8 cellular contexts compared by ENCODE assay signal in genomic region chr10:6204063-6204340, GRCh38. TPM values are rescaled to one million over a fixed set of nuclear protein-coding genes. Genes with fewer than 3 reads are reported as not detected.
DNase-seq lines count a peak whose midpoint lies in the region; ATAC-seq and TF ChIP-seq lines count a peak whose summit lies in the region.

No MANE protein-coding gene starts in this region.

- TF ChIP-seq CTCF in CD8-positive, alpha-beta T cell (IDR thresholded peaks at IDR 0.05): no peak
- TF ChIP-seq CTCF in RWPE1 (conservative IDR thresholded peaks at IDR 0.05; ENCODE audit: low read depth) (no peak), smooth muscle cell (IDR thresholded peaks at IDR 0.05; ENCODE audit: borderline replicate concordance, insufficient read depth, poor library complexity, severe bottlenecking) (no peak)

- H3F3A ChIP-seq in smooth muscle cell (ENCODE audit: low read depth): peaks cover 2% of the 10 kb centered on the region

- H3K27me3 Mint-ChIP-seq in CD8-positive, alpha-beta T cell (ENCODE audit: low read depth): no peaks in the 10 kb centered on the region
- no peaks in the 10 kb centered on the region for H3K27me3 Mint-ChIP-seq in activated naive CD8-positive, alpha-beta T cell treated with anti-CD3 and anti-CD28 coated beads, Interleukin-2, amount 10 ng/mL, durations not matched to agents 7 days and 5 days

- no peak overlapping the region for H2AFZ ChIP-seq in smooth muscle cell (ENCODE audit: low read depth)

- H3K9ac ChIP-seq in smooth muscle cell (ENCODE audit: low read depth): peak overlapping the region; percentile 86

- H3K27me3 ChIP-seq in CD8-positive, alpha-beta T cell (ENCODE audit: insufficient read depth, low read length): no peaks in the 10 kb centered on the region
- no peaks in the 10 kb centered on the region for H3K27me3 ChIP-seq in smooth muscle cell (ENCODE audit: low read depth)

- no peaks in the 10 kb centered on the region for H3K9me3 Mint-ChIP-seq in CD8-positive, alpha-beta T cell
- H3K9me3 Mint-ChIP-seq in activated naive CD8-positive, alpha-beta T cell treated with anti-CD3 and anti-CD28 coated beads, Interleukin-2, amount 10 ng/mL, durations not matched to agents 7 days and 5 days: no peaks in the 10 kb centered on the region

- H3K4me3 ChIP-seq in CD8-positive, alpha-beta T cell (ENCODE audit: low read depth, low read length): peak overlapping the region; percentile 54
- H3K4me3 ChIP-seq in smooth muscle cell: peak overlapping the region; percentile 93

- CTCF ChIA-PET in CD8-positive, alpha-beta T cell (lab: Charles Lee): interaction anchor here (0.9 to 2.1 kb wide), 7 partner anchors 9 to 207 kb away, joined by 3 to 11 read pairs (median 5); no protein-coding TSS in a partner anchor
- CTCF ChIA-PET in RWPE1 (lab: Yijun Ruan, JAX): interaction anchor here (4.9 kb wide), 1 partner anchor 198 kb away, joined by 106 read pairs; no protein-coding TSS in a partner anchor

- H4K20me1 ChIP-seq in smooth muscle cell (ENCODE audit: low read depth): peaks cover 64% of the 10 kb centered on the region

- H3K36me3 Mint-ChIP-seq in CD8-positive, alpha-beta T cell: peaks cover 3% of the 10 kb centered on the region
- peaks cover 19% of the 10 kb centered on the region for H3K36me3 Mint-ChIP-seq in activated naive CD8-positive, alpha-beta T cell treated with anti-CD3 and anti-CD28 coated beads, Interleukin-2, amount 10 ng/mL, durations not matched to agents 7 days and 5 days

- H3K27ac Mint-ChIP-seq in CD8-positive, alpha-beta T cell: no peak overlapping the region
- no peak overlapping the region for H3K27ac Mint-ChIP-seq in activated naive CD8-positive, alpha-beta T cell treated with anti-CD3 and anti-CD28 coated beads, Interleukin-2, amount 10 ng/mL, durations not matched to agents 7 days and 5 days

- H3K4me1 ChIP-seq in CD8-positive, alpha-beta T cell (ENCODE audit: insufficient read depth, low read length): peaks cover 18% of the 10 kb centered on the region
- peaks cover 22% of the 10 kb centered on the region for H3K4me1 ChIP-seq in smooth muscle cell (ENCODE audit: low read depth)

- H3K79me2 ChIP-seq in smooth muscle cell (ENCODE audit: low read depth): peaks cover 50% of the 10 kb centered on the region

- no peaks in the 10 kb centered on the region for H3K36me3 ChIP-seq in CD8-positive, alpha-beta T cell (ENCODE audit: insufficient read depth, low read length)
- H3K36me3 ChIP-seq in smooth muscle cell (ENCODE audit: low read depth): no peaks in the 10 kb centered on the region

- no peaks in the 10 kb centered on the region for H3K9me3 ChIP-seq in CD8-positive, alpha-beta T cell (ENCODE audit: low read length)
- no peaks in the 10 kb centered on the region for H3K9me3 ChIP-seq in smooth muscle cell (replicated peaks; ENCODE audit: low read depth)

- peak in 6 of 7 experiments; percentile 26 to 72 (median 54) for DNase-seq in CD8-positive, alpha-beta T cell
- DNase-seq in RWPE1 (ENCODE audit: low spot score): peak; percentile 68
- DNase-seq in activated naive CD8-positive, alpha-beta T cell treated with anti-CD3 and anti-CD28 coated beads, Interleukin-2, amount 10 ng/mL, durations not matched to agents 7 days and 5 days: peak; percentile 72
- peak; percentile 50 for DNase-seq in hepatic stellate cell (ENCODE audit: low spot score)
- DNase-seq in smooth muscle cell (lab: John Stamatoyannopoulos, UW; ENCODE audit: unreplicated experiment): no peak
- DNase-seq in sciatic nerve (ENCODE audit: low spot score): no peak
- DNase-seq in kidney glomerular epithelial cell (lab: John Stamatoyannopoulos, UW): no peak

- ATAC-seq in CD8-positive, alpha-beta T cell: no peak
- peak; percentile 6 for ATAC-seq in activated naive CD8-positive, alpha-beta T cell treated with anti-CD3 and anti-CD28 coated beads, Interleukin-2, amount 10 ng/mL, durations not matched to agents 7 days and 5 days (ENCODE audit: low read depth)
- no peak for ATAC-seq in sciatic nerve
- no peak for ATAC-seq in HG03521 (IDR thresholded peaks at IDR 0.05; ENCODE audit: unreplicated experiment)

- POLR2A ChIA-PET in CD8-positive, alpha-beta T cell (lab: Charles Lee): interaction anchor here (1.9 to 3.1 kb wide), 2 partner anchors 194 to 206 kb away, joined by 7 to 19 read pairs; no protein-coding TSS in a partner anchor
- POLR2A ChIA-PET in RWPE1 (lab: Yijun Ruan, JAX; ENCODE audit: low non-redundant PET): interaction anchor here (0.5 to 1.2 kb wide), 2 partner anchors 194 to 198 kb away, joined by 5 to 7 read pairs; no protein-coding TSS in a partner anchor
- POLR2A ChIA-PET in activated naive CD8-positive, alpha-beta T cell treated with anti-CD3 and anti-CD28 coated beads, Interleukin-2, amount 10 ng/mL, durations not matched to agents 7 days and 5 days (lab: Charles Lee): interaction anchor here (2.5 to 3.4 kb wide), 2 partner anchors 144 to 198 kb away, joined by 19 to 38 read pairs; no protein-coding TSS in a partner anchor

- H3K4me1 Mint-ChIP-seq in CD8-positive, alpha-beta T cell (ENCODE audit: low read depth): peaks cover 32% of the 10 kb centered on the region
- peaks cover 36% of the 10 kb centered on the region for H3K4me1 Mint-ChIP-seq in activated naive CD8-positive, alpha-beta T cell treated with anti-CD3 and anti-CD28 coated beads, Interleukin-2, amount 10 ng/mL, durations not matched to agents 7 days and 5 days

- H3K4me2 ChIP-seq in smooth muscle cell: peak overlapping the region; percentile 98

- H3K27ac ChIP-seq in CD8-positive, alpha-beta T cell (ENCODE audit: low read depth, low read length): no peak overlapping the region
- H3K27ac ChIP-seq in RWPE1 (peak overlapping the region; percentile 96), smooth muscle cell (ENCODE audit: low read depth) (peak overlapping the region; percentile 74)

- no CpG with 5 or more reads among the region's 28 CpGs for WGBS in smooth muscle cell (ENCODE audit: low lambda C conversion rate)

- intact Hi-C loops in CD8-positive, alpha-beta T cell (cut with DNase I, micrococcal nuclease): loop anchor here (5.0 to 10.0 kb wide), 5 partner anchors 68 to 471 kb away; partner anchors contain the start of genes IL15RA (in 1 of the 2) and RBM17 (in 1 of the 2)
- intact Hi-C loops in sciatic nerve (cut with DNase I): loop anchor here (10.0 kb wide), 2 partner anchors 59 to 201 kb away; no protein-coding TSS in a partner anchor

- H3K4me3 Mint-ChIP-seq in CD8-positive, alpha-beta T cell: peak overlapping the region; percentile 99
- peak overlapping the region; percentile 100 for H3K4me3 Mint-ChIP-seq in activated naive CD8-positive, alpha-beta T cell treated with anti-CD3 and anti-CD28 coated beads, Interleukin-2, amount 10 ng/mL, durations not matched to agents 7 days and 5 days

RNA-seq across cellular contexts. Expression of gene PFKFB3, which starts 1.3 kb away (rescaled TPM):
- total RNA-seq in CD8-positive, alpha-beta T cell: 100 to 1,000 TPM; 221 to 233 TPM
- total RNA-seq in activated naive CD8-positive, alpha-beta T cell treated with anti-CD3 and anti-CD28 coated beads, Interleukin-2, amount 10 ng/mL, durations not matched to agents 7 days and 5 days: 10 to 100 TPM; 75.1 to 77.2 TPM
- total RNA-seq in smooth muscle cell: 45.7 and 61.3 TPM in 2 replicates
- 68.3 and 73.4 TPM in 2 replicates for polyA plus RNA-seq in smooth muscle cell
- total RNA-seq in sciatic nerve: 87.7 TPM

Comparison
In these comparisons a context has a peak if more than half of its experiments do, and no peak if none do; other contexts are left out.
1. DNase-seq: peak in CD8-positive, alpha-beta T cell (6 of 7), RWPE1 (single experiment), activated naive CD8-positive, alpha-beta T cell treated with anti-CD3 and anti-CD28 coated beads, Interleukin-2, amount 10 ng/mL, durations not matched to agents 7 days and 5 days (single experiment) and hepatic stellate cell (single experiment); none in smooth muscle cell (single experiment), sciatic nerve (single experiment) and kidney glomerular epithelial cell (single experiment).